ENCODE assay signal across 8 cellular contexts in the genomic region with DNA sequence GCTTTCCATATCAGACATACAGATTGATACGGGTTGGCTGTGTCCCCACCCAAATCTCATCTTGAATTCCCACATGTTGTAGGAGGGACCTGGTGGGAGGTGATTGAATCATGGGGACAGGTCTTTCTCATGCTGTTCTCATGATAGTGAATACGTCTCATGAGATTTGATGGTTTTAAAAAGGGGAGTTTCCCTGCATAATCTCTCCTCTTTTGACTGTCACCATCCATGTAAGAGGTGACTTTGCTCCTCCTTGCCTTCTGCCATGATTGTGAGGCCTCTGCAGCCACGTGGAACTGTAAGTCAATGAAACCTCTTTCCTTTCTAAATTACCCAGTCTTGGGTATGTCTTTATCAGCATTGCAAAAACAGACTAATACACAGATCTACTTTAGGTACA. TPM values are rescaled to one million over a fixed set of nuclear protein-coding genes. Genes with fewer than 3 reads are reported as not detected.
DNase-seq lines count a peak whose midpoint lies in the region; ATAC-seq, FAIRE-seq and TF ChIP-seq lines count a peak whose summit lies in the region.
"Not testable (repeated sequence)": the region's sequence is repeated elsewhere in the genome, so short reads cannot be mapped to it uniquely, and the experiment has no call there.

No MANE protein-coding gene starts in this region.

- not testable (repeated sequence) for H3K14ac ChIP-seq in mesenchymal stem cell (ENCODE audit: low read length in 2 of 2)

- not testable (repeated sequence) for TF ChIP-seq RAD21 in GM12878 (IDR thresholded peaks at IDR 0.05; ENCODE audit: insufficient read depth, low read depth, low read length)

- H3K79me1 ChIP-seq in mesenchymal stem cell (replicated peaks; ENCODE audit: low read length, poor library complexity, severe bottlenecking) = not testable (repeated sequence)

- H3K27ac ChIP-seq in CD4-positive, CD25-positive, alpha-beta regulatory T cell (ENCODE audit: insufficient read depth, low read length, poor library complexity, severe bottlenecking); HEK293 (ENCODE audit: extremely low read depth, low read depth, low read length); GM12878 (ENCODE audit: control insufficient read depth, insufficient read depth); mesenchymal stem cell (ENCODE audit: low read length, poor library complexity, severe bottlenecking): not testable (repeated sequence)

- H3K18ac ChIP-seq in mesenchymal stem cell (ENCODE audit: low read depth in 1 of 2, low read length in 2 of 2) = not testable (repeated sequence)

- not testable (repeated sequence) for BruUV-seq in GM12878 (replicated peaks; lab: Mats Ljungman, UMichigan)

- H2BK120ac ChIP-seq in mesenchymal stem cell (ENCODE audit: low read depth, low read length) = not testable (repeated sequence)

- SMC1A ChIA-PET in GM12878 (lab: Charles Lee; ENCODE audit: uncharacterized antibody, unreplicated experiment) = interaction anchor here (0.6 to 1.9 kb wide), 2 partner anchors 19 to 42 kb away, joined by 3 to 8 read pairs; no protein-coding TSS in a partner anchor

- H3K27ac Mint-ChIP-seq in CD4-positive, CD25-positive, alpha-beta regulatory T cell = peak overlapping the region in 2 of 3 donors; percentile 12 to 31
- H3K27ac Mint-ChIP-seq in activated CD4-positive, alpha-beta T cell treated with anti-CD3 and anti-CD28 coated beads for 36 hours = peak overlapping the region; percentile 70
- H3K27ac Mint-ChIP-seq in activated T-helper 1 cell treated with anti-CD3 and anti-CD28 coated beads, Interleukin-12 subunit alpha, Interleukin-12 subunit beta, Interleukin-2, Interleukin-4 antibody, amounts not matched to agents 30 ng/mL and 10 ng/mL and 1 ng/mL, durations not matched to agents 14 hours and 24 hours and 36 hours = peak overlapping the region; percentile 24
- H3K27ac Mint-ChIP-seq in endothelial cell (ENCODE audit: unreplicated experiment) = not testable (repeated sequence)
- peak overlapping the region; percentile 36 for H3K27ac Mint-ChIP-seq in osteocyte (ENCODE audit: unreplicated experiment)

- TF ChIP-seq POLR2A in GM12878 (IDR thresholded peaks at IDR 0.05; ENCODE audit: low read depth, low read length) = not testable (repeated sequence)

- CTCF ChIA-PET in HEK293 (lab: Yijun Ruan, JAX); activated CD4-positive, alpha-beta T cell treated with anti-CD3 and anti-CD28 coated beads for 36 hours (lab: Charles Lee): not testable (repeated sequence)
- CTCF ChIA-PET in GM12878 (lab: Yijun Ruan, JAX) = interaction anchor here (0.7 to 3.1 kb wide), 2 partner anchors 82 to 279 kb away, joined by 3 to 13 read pairs; no protein-coding TSS in a partner anchor

- TF ChIP-seq EP300 in GM12878 (IDR thresholded peaks at IDR 0.05; ENCODE audit: borderline replicate concordance in 1 of 2, control insufficient read depth in 1 of 2, low read depth in 2 of 2, low read length in 2 of 2) = not testable (repeated sequence)

- not testable (repeated sequence) for H4K91ac ChIP-seq in mesenchymal stem cell (ENCODE audit: low read length)

- not testable (repeated sequence) for H3K23ac ChIP-seq in mesenchymal stem cell (ENCODE audit: low read length in 2 of 2)

- intact Hi-C loops in activated CD4-positive, alpha-beta T cell treated with anti-CD3 and anti-CD28 coated beads for 36 hours (cut with DNase I, micrococcal nuclease); activated T-helper 1 cell treated with anti-CD3 and anti-CD28 coated beads, Interleukin-12 subunit alpha, Interleukin-12 subunit beta, Interleukin-2, Interleukin-4 antibody, amounts not matched to agents 30 ng/mL and 10 ng/mL and 1 ng/mL, durations not matched to agents 14 hours and 24 hours and 36 hours (cut with micrococcal nuclease); GM12878 (cut with micrococcal nuclease; ENCODE audit: unreplicated experiment): not testable (repeated sequence)

- H3K4me3 ChIP-seq in CD4-positive, CD25-positive, alpha-beta regulatory T cell (ENCODE audit: low read depth, low read length); HEK293 (ENCODE audit: low read depth, low read length); GM12878; mesenchymal stem cell (ENCODE audit: insufficient read depth in 1 of 2, low read depth in 1 of 2, low read length in 2 of 2): not testable (repeated sequence)

- not testable (repeated sequence) for H2BK15ac ChIP-seq in mesenchymal stem cell (ENCODE audit: low read depth, poor library complexity, severe bottlenecking)

- H3K4me3 Mint-ChIP-seq in CD4-positive, CD25-positive, alpha-beta regulatory T cell = peak overlapping the region in 3 of 4 donors; percentile 3 to 48 (median 39)
- H3K4me3 Mint-ChIP-seq in activated CD4-positive, alpha-beta T cell treated with anti-CD3 and anti-CD28 coated beads for 36 hours; activated T-helper 1 cell treated with anti-CD3 and anti-CD28 coated beads, Interleukin-12 subunit alpha, Interleukin-12 subunit beta, Interleukin-2, Interleukin-4 antibody, amounts not matched to agents 30 ng/mL and 10 ng/mL and 1 ng/mL, durations not matched to agents 14 hours and 24 hours and 36 hours; osteocyte (ENCODE audit: unreplicated experiment): not testable (repeated sequence)
- peak overlapping the region; percentile 2 for H3K4me3 Mint-ChIP-seq in endothelial cell (ENCODE audit: unreplicated experiment)

- H3K27me3 Mint-ChIP-seq in CD4-positive, CD25-positive, alpha-beta regulatory T cell; activated CD4-positive, alpha-beta T cell treated with anti-CD3 and anti-CD28 coated beads for 36 hours; activated T-helper 1 cell treated with anti-CD3 and anti-CD28 coated beads, Interleukin-12 subunit alpha, Interleukin-12 subunit beta, Interleukin-2, Interleukin-4 antibody, amounts not matched to agents 30 ng/mL and 10 ng/mL and 1 ng/mL, durations not matched to agents 14 hours and 24 hours and 36 hours (ENCODE audit: insufficient read depth); endothelial cell (ENCODE audit: unreplicated experiment); osteocyte (ENCODE audit: unreplicated experiment): not testable (repeated sequence)

- H3K9ac ChIP-seq in GM12878 (ENCODE audit: control insufficient read depth, insufficient read depth, low read length) = not testable (repeated sequence)
- peak overlapping the region; percentile 21 for H3K9ac ChIP-seq in mesenchymal stem cell (ENCODE audit: low read length)

- H3K36me3 Mint-ChIP-seq in CD4-positive, CD25-positive, alpha-beta regulatory T cell = peaks cover 32% of the 10 kb centered on the region
- H3K36me3 Mint-ChIP-seq in activated CD4-positive, alpha-beta T cell treated with anti-CD3 and anti-CD28 coated beads for 36 hours (ENCODE audit: low read depth) = peaks cover 38% of the 10 kb centered on the region
- H3K36me3 Mint-ChIP-seq in activated T-helper 1 cell treated with anti-CD3 and anti-CD28 coated beads, Interleukin-12 subunit alpha, Interleukin-12 subunit beta, Interleukin-2, Interleukin-4 antibody, amounts not matched to agents 30 ng/mL and 10 ng/mL and 1 ng/mL, durations not matched to agents 14 hours and 24 hours and 36 hours (ENCODE audit: low read depth) = peaks cover 27% of the 10 kb centered on the region
- H3K36me3 Mint-ChIP-seq in endothelial cell (ENCODE audit: low read depth, unreplicated experiment) = peaks cover 23% of the 10 kb centered on the region
- peaks cover 19% of the 10 kb centered on the region for H3K36me3 Mint-ChIP-seq in osteocyte (ENCODE audit: unreplicated experiment)

- H4K8ac ChIP-seq in mesenchymal stem cell (ENCODE audit: low read length) = not testable (repeated sequence)

- H4K20me1 ChIP-seq in GM12878 (ENCODE audit: control insufficient read depth, insufficient read depth) = not testable (repeated sequence)

- POLR2A ChIA-PET in HEK293 (lab: Yijun Ruan, JAX); activated CD4-positive, alpha-beta T cell treated with anti-CD3 and anti-CD28 coated beads for 36 hours (lab: Charles Lee); GM12878 (lab: Charles Lee): not testable (repeated sequence)

- not testable (repeated sequence) for ATAC-seq in CD4-positive, CD25-positive, alpha-beta regulatory T cell (ENCODE audit: low read depth in 2 of 2)
- peak; percentile 59 for ATAC-seq in activated CD4-positive, alpha-beta T cell treated with anti-CD3 and anti-CD28 coated beads for 36 hours
- ATAC-seq in GM12878 = peak; percentile 25; the same call in 2 of the 3 replicates

- H3K4me2 ChIP-seq in GM12878 (ENCODE audit: control insufficient read depth, insufficient read depth); mesenchymal stem cell (ENCODE audit: low read length, poor library complexity, severe bottlenecking): not testable (repeated sequence)

- peaks cover 45 to 76% (median 58%) of the 10 kb centered on the region in 4 donors for H3K4me1 Mint-ChIP-seq in CD4-positive, CD25-positive, alpha-beta regulatory T cell
- H3K4me1 Mint-ChIP-seq in activated CD4-positive, alpha-beta T cell treated with anti-CD3 and anti-CD28 coated beads for 36 hours = peaks cover 62% of the 10 kb centered on the region
- H3K4me1 Mint-ChIP-seq in activated T-helper 1 cell treated with anti-CD3 and anti-CD28 coated beads, Interleukin-12 subunit alpha, Interleukin-12 subunit beta, Interleukin-2, Interleukin-4 antibody, amounts not matched to agents 30 ng/mL and 10 ng/mL and 1 ng/mL, durations not matched to agents 14 hours and 24 hours and 36 hours (ENCODE audit: low read depth) = peaks cover 47% of the 10 kb centered on the region
- H3K4me1 Mint-ChIP-seq in endothelial cell (ENCODE audit: unreplicated experiment) (peaks cover 14% of the 10 kb centered on the region), osteocyte (ENCODE audit: unreplicated experiment) (peaks cover 27% of the 10 kb centered on the region)

- peaks cover 30% of the 10 kb centered on the region for H3K79me2 ChIP-seq in GM12878 (ENCODE audit: control insufficient read depth, insufficient read depth, low read length)

- not testable (repeated sequence) for H2AFZ ChIP-seq in GM12878 (ENCODE audit: control insufficient read depth, low read depth, low read length); mesenchymal stem cell (ENCODE audit: low read depth, low read length)

- not testable (repeated sequence) for H3K9me3 Mint-ChIP-seq in CD4-positive, CD25-positive, alpha-beta regulatory T cell; activated CD4-positive, alpha-beta T cell treated with anti-CD3 and anti-CD28 coated beads for 36 hours (ENCODE audit: low read depth); activated T-helper 1 cell treated with anti-CD3 and anti-CD28 coated beads, Interleukin-12 subunit alpha, Interleukin-12 subunit beta, Interleukin-2, Interleukin-4 antibody, amounts not matched to agents 30 ng/mL and 10 ng/mL and 1 ng/mL, durations not matched to agents 14 hours and 24 hours and 36 hours; endothelial cell (ENCODE audit: unreplicated experiment); osteocyte (ENCODE audit: unreplicated experiment)

- not testable (repeated sequence) for DNase-seq in CD4-positive, CD25-positive, alpha-beta regulatory T cell; activated CD4-positive, alpha-beta T cell treated with anti-CD3 and anti-CD28 coated beads for 36 hours; activated T-helper 1 cell treated with anti-CD3 and anti-CD28 coated beads, Interleukin-12 subunit alpha, Interleukin-12 subunit beta, Interleukin-2, Interleukin-4 antibody, amounts not matched to agents 30 ng/mL and 10 ng/mL and 1 ng/mL, durations not matched to agents 14 hours and 24 hours and 36 hours (ENCODE audit: low spot score); GM12878 (ENCODE audit: low read depth, low spot score); endothelial cell (ENCODE audit: low spot score); mesenchymal stem cell; osteocyte (ENCODE audit: extremely low spot score, unreplicated experiment)

- in situ Hi-C loops in GM12878 (cut with MboI) = not testable (repeated sequence)

- not testable (repeated sequence) for H3K9me3 ChIP-seq in CD4-positive, CD25-positive, alpha-beta regulatory T cell (ENCODE audit: control insufficient read depth in 2 of 2, low read length in 2 of 2); HEK293 (ENCODE audit: control insufficient read depth, insufficient read depth, low read depth, low read length); GM12878 (replicated peaks; ENCODE audit: control insufficient read depth, insufficient read depth, low read length); mesenchymal stem cell (ENCODE audit: control insufficient read depth, low read length)

- peaks cover 14% of the 10 kb centered on the region for H3K36me3 ChIP-seq in CD4-positive, CD25-positive, alpha-beta regulatory T cell (ENCODE audit: control insufficient read depth, insufficient read depth, low read length)
- H3K36me3 ChIP-seq in HEK293 (ENCODE audit: control insufficient read depth in 2 of 2, insufficient read depth in 1 of 2, low read length in 2 of 2) = peaks cover 4 to 23% of the 10 kb centered on the region in 2 experiments; a peak in 2 of 3 replicates
- H3K36me3 ChIP-seq in GM12878 (ENCODE audit: control insufficient read depth in 2 of 2, insufficient read depth in 2 of 2, low read length in 1 of 2) = not testable (repeated sequence)
- H3K36me3 ChIP-seq in mesenchymal stem cell (ENCODE audit: control insufficient read depth in 1 of 2, insufficient read depth in 2 of 2, low read depth in 1 of 2, low read length in 2 of 2) = peaks cover 4 to 15% of the 10 kb centered on the region in 2 experiments

- RAD21 ChIA-PET in GM12878 (lab: Charles Lee; ENCODE audit: unreplicated experiment) = not testable (repeated sequence)

- H3K27me3 ChIP-seq in CD4-positive, CD25-positive, alpha-beta regulatory T cell (ENCODE audit: control insufficient read depth, insufficient read depth, low read length); GM12878 (replicated peaks in 1 of 2; ENCODE audit: control insufficient read depth in 2 of 2, insufficient read depth in 2 of 2, low read length in 1 of 2); mesenchymal stem cell (ENCODE audit: control insufficient read depth in 1 of 2, insufficient read depth in 1 of 2, low read length in 2 of 2): not testable (repeated sequence)

- H3K4me1 ChIP-seq in CD4-positive, CD25-positive, alpha-beta regulatory T cell (ENCODE audit: control insufficient read depth, insufficient read depth, low read length, poor library complexity, severe bottlenecking) = peaks cover 25% of the 10 kb centered on the region
- not testable (repeated sequence) for H3K4me1 ChIP-seq in HEK293 (ENCODE audit: control insufficient read depth, insufficient read depth, low read length); GM12878 (ENCODE audit: control insufficient read depth, insufficient read depth, low read length); mesenchymal stem cell (ENCODE audit: control insufficient read depth, insufficient read depth, low read depth, low read length)

- not testable (repeated sequence) for H2AK5ac ChIP-seq in mesenchymal stem cell (ENCODE audit: low read length, severe bottlenecking)

- FAIRE-seq in GM12878 (lab: Jason Lieb, UNC) = not testable (repeated sequence)

- WGBS in GM12878 (ENCODE audit: insufficient coverage, insufficient replicate concordance, low lambda C conversion rate, missing lambda C conversion rate) = 4% methylated on average over 3 of the region's 3 CpGs
- 82% methylated on average over 2 of the region's 3 CpGs for WGBS in mesenchymal stem cell

- H3K4ac ChIP-seq in mesenchymal stem cell (ENCODE audit: low read depth in 1 of 2, low read length in 2 of 2) = not testable (repeated sequence)

- not testable (repeated sequence) for H2BK12ac ChIP-seq in mesenchymal stem cell (ENCODE audit: low read length in 2 of 2)

- not testable (repeated sequence) for TF ChIP-seq CTCF in HEK293 (tag by site-specific recombination; IDR thresholded peaks at IDR 0.05); GM12878 (IDR thresholded peaks at IDR 0.05 in 2 of 3, conservative IDR thresholded peaks at IDR 0.05 in 1 of 3; ENCODE audit: control insufficient read depth in 2 of 3, extremely low read depth in 1 of 3, insufficient read depth in 1 of 3, low read depth in 3 of 3, low read length in 3 of 3); endothelial cell (IDR thresholded peaks at IDR 0.05; ENCODE audit: unreplicated experiment); osteocyte (IDR thresholded peaks at IDR 0.05)

- not testable (repeated sequence) for H2BK5ac ChIP-seq in mesenchymal stem cell (ENCODE audit: low read depth, low read length, poor library complexity, severe bottlenecking)

RNA-seq across cellular contexts. Expression of gene KIAA0232, which starts 9.3 kb away (rescaled TPM):
- total RNA-seq in CD4-positive, CD25-positive, alpha-beta regulatory T cell = 25.3 TPM
- 10 to 100 TPM in 2 of 4 donors, 1 to 10 TPM in 2; 5.6 to 16.7 (median 10.8) TPM for polyA plus RNA-seq in CD4-positive, CD25-positive, alpha-beta regulatory T cell
- total RNA-seq in activated CD4-positive, alpha-beta T cell treated with anti-CD3 and anti-CD28 coated beads for 36 hours = 10 to 100 TPM in 1 of 2 experiments, 1 to 10 TPM in 1; 9.4 to 13.1 TPM
- 14.5 and 19.1 TPM in 2 replicates for total RNA-seq in activated T-helper 1 cell treated with anti-CD3 and anti-CD28 coated beads, Interleukin-12 subunit alpha, Interleukin-12 subunit beta, Interleukin-2, Interleukin-4 antibody, amounts not matched to agents 30 ng/mL and 10 ng/mL and 1 ng/mL, durations not matched to agents 14 hours and 24 hours and 36 hours
- total RNA-seq in GM12878 (2013; cell fraction: nucleolus; rRNA removed) = 48.3 and 49.2 TPM in 2 replicates
- total RNA-seq in GM12878 (2014; rRNA removed) (8.0 and 9.4 TPM in 2 replicates), GM12878 (2014; rRNA removed; fragmentation: Illumina TruSeq; extraction: Trizol) (11.6 and 11.8 TPM in 2 replicates), GM12878 (2021) (12.1 and 12.2 TPM in 2 replicates), endothelial cell (ENCODE audit: unreplicated experiment) (27.2 TPM), osteocyte (27.1 and 30.9 TPM in 2 replicates)
- polyA plus RNA-seq in GM12878 (2011; ENCODE audit: low read depth) = 4.3 TPM
- polyA plus RNA-seq in GM12878 (2011; rRNA removed) (15.0 and 19.2 TPM in 2 replicates), GM12878 (2014; fragmentation: Illumina TruSeq; extraction: Trizol) (11.4 and 13.5 TPM in 2 replicates), GM12878 (2014; fragmentation: Nextera tagmentation; extraction: Ambion mirVana) (1 to 10 TPM; 2.8 to 3.1 TPM), GM12878 (2014; rRNA removed) (7.4 and 9.2 TPM in 2 replicates), GM12878 (2016; fragmentation: Nextera tagmentation; extraction: Ambion mirVana) (10 to 100 TPM; 10.1 to 15.1 TPM)
- polyA plus RNA-seq in GM12878 (2011; cell fraction: cytosol; rRNA removed) = 7.1 and 7.7 TPM in 2 replicates
- 10.4 and 11.2 TPM in 2 replicates for polyA plus RNA-seq in GM12878 (2011; cell fraction: nucleus; rRNA removed)
- polyA plus RNA-seq in GM12878 (2012) = 6.3 TPM in 2 replicates
- polyA minus RNA-seq in GM12878 (2011; rRNA and poly(A)+ RNA removed) = 18.2 and 34.8 TPM in 2 replicates
- 6.9 and 7.4 TPM in 2 replicates for polyA minus RNA-seq in GM12878 (2011; cell fraction: cytosol; rRNA and poly(A)+ RNA removed)
- 10.3 and 14.9 TPM in 2 replicates for polyA minus RNA-seq in GM12878 (2011; cell fraction: nucleus; rRNA and poly(A)+ RNA removed)
- polyA plus RNA-seq in mesenchymal stem cell (2013, experiment 1 of 2) = 13.4 TPM
- 13.7 TPM for polyA plus RNA-seq in mesenchymal stem cell (2013, experiment 2 of 2)
